Comparison of ENCODE assay signal across 8 cellular contexts in genomic region chr1:95043141-95043980, GRCh38. TPM values are rescaled to one million over a fixed set of nuclear protein-coding genes. Genes with fewer than 3 reads are reported as not detected.
DNase-seq lines count a peak whose midpoint lies in the region; ATAC-seq lines count a peak whose summit lies in the region.

No MANE protein-coding gene starts in this region.

- no peak overlapping the region for H3K4me3 Mint-ChIP-seq in activated CD4-positive, alpha-beta memory T cell treated with anti-CD3 and anti-CD28 coated beads for 36 hours
- H3K4me3 Mint-ChIP-seq in memory B cell = no peak overlapping the region

- H3K9me3 Mint-ChIP-seq in activated CD4-positive, alpha-beta memory T cell treated with anti-CD3 and anti-CD28 coated beads for 36 hours = no peaks in the 10 kb centered on the region
- no peaks in the 10 kb centered on the region for H3K9me3 Mint-ChIP-seq in memory B cell

- H3K27me3 Mint-ChIP-seq in activated CD4-positive, alpha-beta memory T cell treated with anti-CD3 and anti-CD28 coated beads for 36 hours = no peaks in the 10 kb centered on the region
- no peaks in the 10 kb centered on the region for H3K27me3 Mint-ChIP-seq in memory B cell

- no peak overlapping the region for H3K27ac Mint-ChIP-seq in activated CD4-positive, alpha-beta memory T cell treated with anti-CD3 and anti-CD28 coated beads for 36 hours
- H3K27ac Mint-ChIP-seq in memory B cell = no peak overlapping the region

- H3K27me3 ChIP-seq in effector memory CD4-positive, alpha-beta T cell (replicated peaks; ENCODE audit: control insufficient read depth, insufficient read depth, low read length, poor library complexity, severe bottlenecking) = no peaks in the 10 kb centered on the region

- CTCF ChIA-PET in activated CD4-positive, alpha-beta memory T cell treated with anti-CD3 and anti-CD28 coated beads for 36 hours (lab: Charles Lee) = interaction anchor here (0.6 to 2.9 kb wide), 31 partner anchors 10 to 568 kb away, joined by 3 to 180 read pairs (median 4); partner anchors contain the start of gene ALG14

- no peak overlapping the region for H3K4me3 ChIP-seq in effector memory CD4-positive, alpha-beta T cell (ENCODE audit: insufficient read depth, low read depth, low read length, poor library complexity, severe bottlenecking)

- POLR2A ChIA-PET in activated CD4-positive, alpha-beta memory T cell treated with anti-CD3 and anti-CD28 coated beads for 36 hours (lab: Charles Lee) = interaction anchor here (0.5 kb wide), 1 partner anchor 29 kb away, joined by 3 read pairs; the partner anchor contains the start of gene ALG14

- DNase-seq in COLO668 (lab: John Stamatoyannopoulos, UW; ENCODE audit: unreplicated experiment) (peak; percentile 80), HK-2 (ENCODE audit: unreplicated experiment) (peak; percentile 83), NCI-H774 (lab: John Stamatoyannopoulos, UW) (peak; percentile 73), memory B cell (ENCODE audit: low spot score in 2 of 2) (peak; percentile 76 to 79)
- DNase-seq in activated CD4-positive, alpha-beta memory T cell treated with anti-CD3 and anti-CD28 coated beads for 36 hours = peak; percentile 86
- DNase-seq in effector memory CD4-positive, alpha-beta T cell = peak; percentile 50 to 62 (median 52)
- peak; percentile 49 for DNase-seq in stimulated activated CD8-positive, alpha-beta memory T cell treated with anti-CD3 and anti-CD28 coated beads, Interleukin-12 subunit alpha, Interleukin-12 subunit beta, amount 100 ng/mL, for 4 hours (ENCODE audit: low read depth)

- no peaks in the 10 kb centered on the region for H3K36me3 Mint-ChIP-seq in activated CD4-positive, alpha-beta memory T cell treated with anti-CD3 and anti-CD28 coated beads for 36 hours
- H3K36me3 Mint-ChIP-seq in memory B cell = peaks cover 4% of the 10 kb centered on the region

- no peaks in the 10 kb centered on the region for H3K9me3 ChIP-seq in effector memory CD4-positive, alpha-beta T cell (ENCODE audit: control insufficient read depth, low read length)

- no peaks in the 10 kb centered on the region for H3K4me1 Mint-ChIP-seq in activated CD4-positive, alpha-beta memory T cell treated with anti-CD3 and anti-CD28 coated beads for 36 hours (ENCODE audit: low read depth)
- H3K4me1 Mint-ChIP-seq in memory B cell = no peaks in the 10 kb centered on the region

- intact Hi-C loops in activated CD4-positive, alpha-beta memory T cell treated with anti-CD3 and anti-CD28 coated beads for 36 hours (cut with micrococcal nuclease) = loop anchor here (1.0 to 5.0 kb wide), 3 partner anchors 81 to 189 kb away; partner anchors contain the start of gene CNN3

- H3K36me3 ChIP-seq in effector memory CD4-positive, alpha-beta T cell (ENCODE audit: control insufficient read depth, insufficient read depth, low read length) = no peaks in the 10 kb centered on the region

- peak; percentile 85 for ATAC-seq in GM19467 (IDR thresholded peaks at IDR 0.05; ENCODE audit: unreplicated experiment)
- ATAC-seq in memory B cell (ENCODE audit: low read depth) = peak; percentile 95

- no peaks in the 10 kb centered on the region for H3K4me1 ChIP-seq in effector memory CD4-positive, alpha-beta T cell (ENCODE audit: control insufficient read depth, insufficient read depth, low read length, poor library complexity, severe bottlenecking)

- H3K27ac ChIP-seq in effector memory CD4-positive, alpha-beta T cell (ENCODE audit: insufficient read depth, low read length, poor library complexity, severe bottlenecking) = no peak overlapping the region

RNA-seq across cellular contexts. Expression of gene ALG14, which starts 29.4 kb away (rescaled TPM):
- 1 to 10 TPM; 4.3 to 4.4 TPM for total RNA-seq in activated CD4-positive, alpha-beta memory T cell treated with anti-CD3 and anti-CD28 coated beads for 36 hours
